ENCODE assay signal across 11 cellular contexts in the genomic region with DNA sequence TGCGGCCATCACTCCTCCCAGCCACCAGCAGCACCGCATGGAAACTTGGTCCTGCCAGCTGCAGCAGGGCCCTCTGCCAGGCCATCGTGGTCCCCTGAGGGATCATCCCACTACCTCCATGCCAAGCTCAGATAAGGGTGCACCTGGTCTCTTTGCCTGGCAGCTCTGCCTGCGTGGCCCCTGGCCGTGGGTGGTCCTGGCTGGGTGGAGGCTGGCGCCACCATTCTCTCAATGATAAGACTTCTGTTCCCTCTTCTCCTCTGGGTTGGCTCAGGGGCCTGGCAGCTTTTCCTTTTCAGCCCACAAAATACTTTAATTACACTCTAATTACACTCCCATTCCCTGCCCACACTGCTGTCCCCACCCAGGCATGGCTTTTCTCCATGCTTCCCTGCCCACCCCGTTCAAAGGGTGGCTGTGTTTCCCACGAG.
"Had no signal": no experiment of that assay in that cellular context is flagged by ENCODE, and none has a peak within 500 bp of the region (broad histone marks: within the 10 kb centered on the region; RNA-seq: fewer than 3 reads in every experiment).

No MANE protein-coding gene starts in this region.

- DNase-seq: activated CD4-positive, alpha-beta T cell treated with anti-CD3 and anti-CD28 coated beads for 4 hours; activated CD8-positive, alpha-beta memory T cell treated with anti-CD3 and anti-CD28 coated beads, Interleukin-2, amount 50 U/mL, for 48 hours; activated CD8-positive, alpha-beta T cell treated with anti-CD3 and anti-CD28 coated beads, Interleukin-2, amount 10 ng/mL, durations not matched to agents 7 days and 5 days; activated naive CD4-positive, alpha-beta T cell treated with anti-CD3 and anti-CD28 coated beads, Interleukin-2, amount 10 ng/mL, durations not matched to agents 7 days and 5 days; effector CD8-positive, alpha-beta T cell; islet precursor cell; left ventricle myocardium superior; pancreas; stimulated activated CD4-positive, alpha-beta T cell treated with anti-CD3 and anti-CD28 coated beads, Interleukin-4, amount 100 ng/mL, for 4 hours; stimulated activated naive CD8-positive, alpha-beta T cell treated with anti-CD3 and anti-CD28 coated beads, Interleukin-15, amount 100 ng/mL, for 72 hours had no signal

- ATAC-seq: activated CD8-positive, alpha-beta T cell treated with anti-CD3 and anti-CD28 coated beads, Interleukin-2, amount 10 ng/mL, durations not matched to agents 7 days and 5 days; heart left ventricle; left ventricle myocardium superior; pancreas; stimulated activated naive CD8-positive, alpha-beta T cell treated with anti-CD3 and anti-CD28 coated beads, Interleukin-15, amount 100 ng/mL, for 72 hours had no signal
